In genomic region chr19:18007939-18008673, GRCh38 we compare ENCODE assay signal across 8 cellular contexts. TPM values are rescaled to one million over a fixed set of nuclear protein-coding genes. Genes with fewer than 3 reads are reported as not detected.
DNase-seq lines count a peak whose midpoint lies in the region; ATAC-seq and TF ChIP-seq lines count a peak whose summit lies in the region.

ARRDC2 (plus strand) TSS chr19:18008170; CDS start chr19:18008311, 141 bp downstream.

- no peak for TF ChIP-seq CTCF in lower leg skin (IDR thresholded peaks at IDR 0.05)

- no peaks in the 10 kb centered on the region for H3K9me3 Mint-ChIP-seq in activated CD8-positive, alpha-beta T cell treated with anti-CD3 and anti-CD28 coated beads, Interleukin-2, amount 10 ng/mL, durations not matched to agents 7 days and 5 days (ENCODE audit: insufficient read depth)

- intact Hi-C loops in lower leg skin (cut with DNase I; ENCODE audit: low total_unique reads), result loop anchor here (2.0 kb wide), 1 partner anchor 51 kb away; no protein-coding TSS in a partner anchor

- no peak for TF ChIP-seq POLR2A in lower leg skin (IDR thresholded peaks at IDR 0.05)

- CTCF ChIA-PET in activated CD8-positive, alpha-beta T cell treated with anti-CD3 and anti-CD28 coated beads, Interleukin-2, amount 10 ng/mL, durations not matched to agents 7 days and 5 days (lab: Charles Lee), result interaction anchor here (0.7 to 3.9 kb wide), 18 partner anchors 11 to 160 kb away, joined by 3 to 115 read pairs (median 4); partner anchors contain the start of gene CCDC124

- peak within 1 kb of the TSS; percentile 80 for H3K27ac Mint-ChIP-seq in activated CD8-positive, alpha-beta T cell treated with anti-CD3 and anti-CD28 coated beads, Interleukin-2, amount 10 ng/mL, durations not matched to agents 7 days and 5 days

- H3K4me1 Mint-ChIP-seq in activated CD8-positive, alpha-beta T cell treated with anti-CD3 and anti-CD28 coated beads, Interleukin-2, amount 10 ng/mL, durations not matched to agents 7 days and 5 days (ENCODE audit: low read depth), result peaks cover 38% of the 10 kb centered on the region

- peak; percentile 58 for ATAC-seq in HG02642 (IDR thresholded peaks at IDR 0.05; ENCODE audit: poor library complexity, unreplicated experiment)
- peak; percentile 83 for ATAC-seq in activated CD8-positive, alpha-beta T cell treated with anti-CD3 and anti-CD28 coated beads, Interleukin-2, amount 10 ng/mL, durations not matched to agents 7 days and 5 days
- ATAC-seq in GM19463 (IDR thresholded peaks at IDR 0.05; ENCODE audit: unreplicated experiment), result no peak

- POLR2A ChIA-PET in activated CD8-positive, alpha-beta T cell treated with anti-CD3 and anti-CD28 coated beads, Interleukin-2, amount 10 ng/mL, durations not matched to agents 7 days and 5 days (lab: Charles Lee), result interaction anchor here (0.6 to 2.2 kb wide), 5 partner anchors 15 to 144 kb away, joined by 3 to 12 read pairs (median 4); partner anchors contain the start of gene PIK3R2

- H3K27me3 Mint-ChIP-seq in activated CD8-positive, alpha-beta T cell treated with anti-CD3 and anti-CD28 coated beads, Interleukin-2, amount 10 ng/mL, durations not matched to agents 7 days and 5 days (ENCODE audit: low read depth), result no peaks in the 10 kb centered on the region

- H3K4me3 ChIP-seq in lower leg skin (ENCODE audit: low read depth, poor library complexity, severe bottlenecking), result peak within 1 kb of the TSS; percentile 29

- 16 to 23% methylated on average over 55 to 79 of the region's 91 CpGs for WGBS in lower leg skin, 2 donors

- DNase-seq in DMS 273 treated with DMSO at 0.1 percent for 48 hours (lab: John Stamatoyannopoulos, UW), result peak; percentile 77
- DNase-seq in NCI-H446 (lab: John Stamatoyannopoulos, UW), result peak; percentile 85 to 97
- peak; percentile 92 for DNase-seq in activated CD8-positive, alpha-beta T cell treated with anti-CD3 and anti-CD28 coated beads, Interleukin-2, amount 10 ng/mL, durations not matched to agents 7 days and 5 days
- peak; percentile 97 for DNase-seq in ecto neural progenitor cell (ENCODE audit: low spot score)
- peak; percentile 90 to 98 for DNase-seq in lower leg skin (ENCODE audit: low spot score in 2 of 2)
- peak; percentile 89 for DNase-seq in stimulated activated CD4-positive, alpha-beta T cell treated with anti-CD3 and anti-CD28 coated beads, Interleukin-4, amount 100 ng/mL, for 1 hour

- H3K36me3 Mint-ChIP-seq in activated CD8-positive, alpha-beta T cell treated with anti-CD3 and anti-CD28 coated beads, Interleukin-2, amount 10 ng/mL, durations not matched to agents 7 days and 5 days (ENCODE audit: low read depth), result peaks cover 39% of the 10 kb centered on the region

- peak within 1 kb of the TSS; percentile 74 for H3K4me3 Mint-ChIP-seq in activated CD8-positive, alpha-beta T cell treated with anti-CD3 and anti-CD28 coated beads, Interleukin-2, amount 10 ng/mL, durations not matched to agents 7 days and 5 days

RNA-seq across cellular contexts. Expression of gene ARRDC2, which starts in this region (rescaled TPM):
- 10 to 100 TPM; 33.8 to 34.2 TPM for total RNA-seq in activated CD8-positive, alpha-beta T cell treated with anti-CD3 and anti-CD28 coated beads, Interleukin-2, amount 10 ng/mL, durations not matched to agents 7 days and 5 days
- 10 to 100 TPM; 54.1 to 92.8 (median 73.5) TPM for total RNA-seq in lower leg skin
